ENCODE assay signal across 18 cellular contexts in genomic region chr2:143209570-143210445, GRCh38.
DNase-seq lines count a peak whose midpoint lies in the region; ATAC-seq and TF ChIP-seq lines count a peak whose summit lies in the region.
"Had no signal": no experiment of that assay in that cellular context is flagged by ENCODE, and none has a peak within 500 bp of the region (broad histone marks: within the 10 kb centered on the region; RNA-seq: fewer than 3 reads in every experiment).

No MANE protein-coding gene starts in this region.

- peak overlapping the region; percentile 20 to 80 (median 29) for H3K27ac ChIP-seq in tibial nerve
- H3K27ac ChIP-seq: A549, RWPE1 had no signal

- no peaks in the 10 kb centered on the region for H3K27me3 Mint-ChIP-seq in activated naive CD8-positive, alpha-beta T cell
- H3K27me3 Mint-ChIP-seq in activated naive CD8-positive, alpha-beta T cell treated with anti-CD3 and anti-CD28 coated beads for 36 hours: no peaks in the 10 kb centered on the region
- no peaks in the 10 kb centered on the region for H3K27me3 Mint-ChIP-seq in activated T-helper 17 cell treated with anti-CD3 and anti-CD28 coated beads, Interleukin-2, amount 50 U/mL, for 72 hours
- no peaks in the 10 kb centered on the region for H3K27me3 Mint-ChIP-seq in neural crest cell (ENCODE audit: low read depth)
- H3K27me3 Mint-ChIP-seq: CD8-positive, alpha-beta memory T cell had no signal

- H3K9me3 Mint-ChIP-seq in activated naive CD8-positive, alpha-beta T cell (ENCODE audit: low read depth): peaks cover 3% of the 10 kb centered on the region
- no peaks in the 10 kb centered on the region for H3K9me3 Mint-ChIP-seq in activated naive CD8-positive, alpha-beta T cell treated with anti-CD3 and anti-CD28 coated beads for 36 hours
- H3K9me3 Mint-ChIP-seq in activated T-helper 17 cell treated with anti-CD3 and anti-CD28 coated beads, Interleukin-2, amount 50 U/mL, for 72 hours: peaks cover 7% of the 10 kb centered on the region
- H3K9me3 Mint-ChIP-seq in neural crest cell: no peaks in the 10 kb centered on the region
- H3K9me3 Mint-ChIP-seq: CD8-positive, alpha-beta memory T cell had no signal

- DNase-seq in activated naive CD8-positive, alpha-beta T cell treated with anti-CD3 and anti-CD28 coated beads for 36 hours: no peak
- DNase-seq in neural crest cell (ENCODE audit: low read depth, low spot score): no peak
- peak; percentile 16 to 63 for DNase-seq in tibial nerve (ENCODE audit: low spot score in 2 of 2)
- DNase-seq in MG63: no peak
- DNase-seq in pons (ENCODE audit: low spot score): no peak
- DNase-seq in DMS 273 treated with DMSO at 0.1 percent for 48 hours (lab: John Stamatoyannopoulos, UW): no peak
- DNase-seq: CD8-positive, alpha-beta memory T cell; GF-D8; KG1; NCI-H1092 treated with DMSO at 0.1 percent for 48 hours; NCI-H1694; NCI-H69; NK-92 treated with Interleukin-12 subunit alpha and Interleukin-12 subunit beta, amount 100 ng/mL, for 24 hours; OCI-M1 had no signal

- 52 to 59% methylated on average over 6 of the region's 6 CpGs for WGBS in tibial nerve, 2 donors

- H3K27ac Mint-ChIP-seq in activated naive CD8-positive, alpha-beta T cell: peak overlapping the region; percentile 51
- no peak overlapping the region for H3K27ac Mint-ChIP-seq in activated naive CD8-positive, alpha-beta T cell treated with anti-CD3 and anti-CD28 coated beads for 36 hours
- H3K27ac Mint-ChIP-seq in activated T-helper 17 cell treated with anti-CD3 and anti-CD28 coated beads, Interleukin-2, amount 50 U/mL, for 72 hours: peak overlapping the region; percentile 62
- H3K27ac Mint-ChIP-seq in neural crest cell (ENCODE audit: unreplicated experiment): peak overlapping the region; percentile 44

- H3K36me3 ChIP-seq in tibial nerve (no peaks in the 10 kb centered on the region), MG63 (no peaks in the 10 kb centered on the region)

- H3K27me3 ChIP-seq in tibial nerve (no peaks in the 10 kb centered on the region), MG63 (no peaks in the 10 kb centered on the region)

- H3K4me1 ChIP-seq in tibial nerve: peaks cover 0 to 11% (median 0%) of the 10 kb centered on the region in 4 donors
- H3K4me1 ChIP-seq: A549 had no signal

- H3K4me3 ChIP-seq in tibial nerve: no peak overlapping the region
- H3K4me3 ChIP-seq in MG63: no peak overlapping the region
- H3K4me3 ChIP-seq: A549 had no signal

- H3K36me3 Mint-ChIP-seq in activated naive CD8-positive, alpha-beta T cell: peaks cover 49% of the 10 kb centered on the region
- peaks cover 48% of the 10 kb centered on the region for H3K36me3 Mint-ChIP-seq in activated naive CD8-positive, alpha-beta T cell treated with anti-CD3 and anti-CD28 coated beads for 36 hours
- peaks cover 55% of the 10 kb centered on the region for H3K36me3 Mint-ChIP-seq in activated T-helper 17 cell treated with anti-CD3 and anti-CD28 coated beads, Interleukin-2, amount 50 U/mL, for 72 hours (ENCODE audit: low read depth)
- no peaks in the 10 kb centered on the region for H3K36me3 Mint-ChIP-seq in neural crest cell (ENCODE audit: low read depth)

- peaks cover 51% of the 10 kb centered on the region for H3K4me1 Mint-ChIP-seq in activated naive CD8-positive, alpha-beta T cell (ENCODE audit: low read depth)
- peaks cover 21% of the 10 kb centered on the region for H3K4me1 Mint-ChIP-seq in activated naive CD8-positive, alpha-beta T cell treated with anti-CD3 and anti-CD28 coated beads for 36 hours
- peaks cover 22% of the 10 kb centered on the region for H3K4me1 Mint-ChIP-seq in activated T-helper 17 cell treated with anti-CD3 and anti-CD28 coated beads, Interleukin-2, amount 50 U/mL, for 72 hours
- peaks cover 5% of the 10 kb centered on the region for H3K4me1 Mint-ChIP-seq in neural crest cell

- H3K4me3 Mint-ChIP-seq in activated naive CD8-positive, alpha-beta T cell: no peak overlapping the region
- H3K4me3 Mint-ChIP-seq in activated naive CD8-positive, alpha-beta T cell treated with anti-CD3 and anti-CD28 coated beads for 36 hours: no peak overlapping the region
- no peak overlapping the region for H3K4me3 Mint-ChIP-seq in activated T-helper 17 cell treated with anti-CD3 and anti-CD28 coated beads, Interleukin-2, amount 50 U/mL, for 72 hours
- H3K4me3 Mint-ChIP-seq in neural crest cell: no peak overlapping the region
- H3K4me3 Mint-ChIP-seq: CD8-positive, alpha-beta memory T cell had no signal

- no peaks in the 10 kb centered on the region for H3K9me3 ChIP-seq in tibial nerve
- H3K9me3 ChIP-seq in MG63: no peaks in the 10 kb centered on the region
- H3K9me3 ChIP-seq: A549 had no signal

- no peak for TF ChIP-seq POLR2A in tibial nerve (IDR thresholded peaks at IDR 0.05)

- TF ChIP-seq CTCF in neural crest cell (conservative IDR thresholded peaks at IDR 0.05) (no peak), tibial nerve (IDR thresholded peaks at IDR 0.05) (no peak)

- ATAC-seq in activated T-helper 17 cell treated with anti-CD3 and anti-CD28 coated beads, Interleukin-2, amount 50 U/mL, for 72 hours (replicated peaks): no peak
- ATAC-seq: A549 had no signal

- TF ChIP-seq EP300 in tibial nerve (IDR thresholded peaks at IDR 0.05): peak in 1 of 2 donors; percentile 69

Comparison
In these comparisons a context has a peak if more than half of its experiments do, and no peak if none do; other contexts are left out.
1. DNase-seq: peak in tibial nerve (2 of 2); none in activated naive CD8-positive, alpha-beta T cell treated with anti-CD3 and anti-CD28 coated beads for 36 hours (single experiment), neural crest cell (single experiment), MG63 (single experiment), pons (single experiment) and DMS 273 treated with DMSO at 0.1 percent for 48 hours (single experiment).